Comparison of ENCODE assay signal across 15 cellular contexts in the genomic region with DNA sequence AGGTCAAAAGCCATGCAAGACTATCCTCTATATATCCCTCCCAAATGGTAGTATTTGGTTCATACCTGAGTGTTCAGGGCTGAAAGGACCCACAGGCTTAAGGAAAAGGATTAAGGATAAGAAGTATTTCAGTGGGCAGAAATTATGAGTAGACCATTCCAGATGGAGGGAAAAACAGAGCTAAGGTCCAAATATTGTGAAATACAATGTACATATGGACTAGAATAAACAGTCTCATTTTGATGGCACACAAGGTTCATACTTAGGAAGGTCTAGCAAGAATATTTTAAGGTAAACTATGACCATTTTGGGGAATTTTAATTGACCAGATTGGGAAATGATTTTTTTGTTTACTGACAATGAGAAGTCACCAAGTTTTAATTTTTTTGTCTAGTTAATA.
DNase-seq lines count a peak whose midpoint lies in the region; ATAC-seq and TF ChIP-seq lines count a peak whose summit lies in the region.
"Had no signal": no experiment of that assay in that cellular context is flagged by ENCODE, and none has a peak within 500 bp of the region (broad histone marks: within the 10 kb centered on the region; RNA-seq: fewer than 3 reads in every experiment).

No MANE protein-coding gene starts in this region.

- H3K4me3 ChIP-seq in GM23338 = no peak overlapping the region
- H3K4me3 ChIP-seq: BLaER1, HAP-1, K562 had no signal

- H3K4me1 ChIP-seq in GM23338 (ENCODE audit: insufficient read depth) = peaks cover 59% of the 10 kb centered on the region
- H3K4me1 ChIP-seq: BLaER1 had no signal

- no peak overlapping the region for H2AFZ ChIP-seq in GM23338

- no peak for DNase-seq in Calu3
- no peak for DNase-seq in GM23338 (ENCODE audit: low spot score)
- DNase-seq in NCI-H446 treated with DMSO at 0.1 percent for 48 hours (lab: John Stamatoyannopoulos, UW) = peak; percentile 60
- DNase-seq in fibroblast of peridontal ligament (ENCODE audit: extremely low read depth) = peak; percentile 43
- DNase-seq in GM19240 (ENCODE audit: insufficient read length, low spot score) = no peak
- DNase-seq in MV-4-11 (lab: John Stamatoyannopoulos, UW) = no peak
- DNase-seq in D341Med (ENCODE audit: low spot score) = no peak
- DNase-seq: 8988T; CD4-positive, alpha-beta memory T cell; DMS153; GF-D8 had no signal

- H3K9me3 Mint-ChIP-seq in Calu3 (ENCODE audit: low read depth, unreplicated experiment) (no peaks in the 10 kb centered on the region), GM23338 (no peaks in the 10 kb centered on the region)

- CTCF ChIA-PET in Calu3 (lab: Charles Lee) = no interaction called here

- H3K4me1 Mint-ChIP-seq in Calu3 (ENCODE audit: low read depth, unreplicated experiment) (peaks cover 18% of the 10 kb centered on the region), GM23338 (peaks cover 39% of the 10 kb centered on the region)
- H3K4me1 Mint-ChIP-seq: CD14-positive monocyte; CD4-positive, alpha-beta memory T cell had no signal

- no peaks in the 10 kb centered on the region for H3K27me3 ChIP-seq in GM23338 (ENCODE audit: insufficient read depth)
- H3K27me3 ChIP-seq: BLaER1 had no signal

- TF ChIP-seq CTCF in Calu3 (IDR thresholded peaks at IDR 0.05; ENCODE audit: unreplicated experiment) = no peak
- no peak for TF ChIP-seq CTCF in GM23338 (conservative IDR thresholded peaks at IDR 0.05; ENCODE audit: low read depth in 2 of 2)

- intact Hi-C loops in Calu3 (cut with micrococcal nuclease; ENCODE audit: unreplicated experiment) = no loop called here

- H3K36me3 Mint-ChIP-seq in Calu3 (ENCODE audit: insufficient read depth, unreplicated experiment) (peaks cover 6% of the 10 kb centered on the region), GM23338 (ENCODE audit: low read depth) (no peaks in the 10 kb centered on the region; the same call in 2 of the 3 replicates)
- H3K36me3 Mint-ChIP-seq: CD14-positive monocyte; CD4-positive, alpha-beta memory T cell had no signal

- H3K27me3 Mint-ChIP-seq in Calu3 (ENCODE audit: unreplicated experiment) (no peaks in the 10 kb centered on the region), GM23338 (ENCODE audit: insufficient read depth, low read depth, poor library complexity) (no peaks in the 10 kb centered on the region)
- H3K27me3 Mint-ChIP-seq: CD4-positive, alpha-beta memory T cell had no signal

- H3K9me2 ChIP-seq in GM23338 (ENCODE audit: insufficient read depth) = no peaks in the 10 kb centered on the region

- no peaks in the 10 kb centered on the region for H4K20me1 ChIP-seq in GM23338 (replicated peaks; ENCODE audit: insufficient read depth)
- H4K20me1 ChIP-seq: BLaER1 had no signal

- no peaks in the 10 kb centered on the region for H3F3A ChIP-seq in GM23338 (replicated peaks; ENCODE audit: low read depth)

- no TSS peak for BruUV-seq in Calu3 (replicated peaks; lab: Mats Ljungman, UMichigan)

- H3K4me2 ChIP-seq in GM23338 = no peak overlapping the region
- H3K4me2 ChIP-seq: BLaER1 had no signal

- no peak overlapping the region for H3K27ac ChIP-seq in GM23338 (ENCODE audit: low read depth)
- H3K27ac ChIP-seq: BLaER1 had no signal

- no peak overlapping the region for H3K4me3 Mint-ChIP-seq in Calu3 (ENCODE audit: low read depth, unreplicated experiment)
- no peak overlapping the region for H3K4me3 Mint-ChIP-seq in GM23338
- H3K4me3 Mint-ChIP-seq: CD14-positive monocyte; CD4-positive, alpha-beta memory T cell had no signal

- H3K27ac Mint-ChIP-seq in Calu3 (ENCODE audit: unreplicated experiment) (peak overlapping the region; percentile 23), GM23338 (0 out of 2 replicates have a peak overlapping the region, but pooled peaks have one; percentile 28)
- H3K27ac Mint-ChIP-seq: CD14-positive monocyte; CD4-positive, alpha-beta memory T cell had no signal

- no peak for ATAC-seq in GM23338
- ATAC-seq: K562 had no signal

- H3K79me2 ChIP-seq in GM23338 (replicated peaks; ENCODE audit: insufficient read depth) = no peaks in the 10 kb centered on the region

- no peaks in the 10 kb centered on the region for H3K36me3 ChIP-seq in GM23338 (ENCODE audit: insufficient read depth)
- H3K36me3 ChIP-seq: BLaER1, HAP-1 had no signal

TF ChIP-seq in GM23338, 12 proteins besides CTCF, POLR2A, EP300 and RAD21 (continues in another document):
- TF ChIP-seq ZNF331 (CRISPR knock-in tag; IDR thresholded peaks at IDR 0.05; ENCODE audit: low read depth) = no peak
- TF ChIP-seq JUNB (IDR thresholded peaks at IDR 0.05; ENCODE audit: unreplicated experiment) = no peak
- TF ChIP-seq REST (IDR thresholded peaks at IDR 0.05; ENCODE audit: unreplicated experiment) = no peak
- TF ChIP-seq ZNF114 (CRISPR knock-in tag; IDR thresholded peaks at IDR 0.05) = no peak
- TF ChIP-seq CREB1 (CRISPR knock-in tag; IDR thresholded peaks at IDR 0.05; ENCODE audit: low read depth) = no peak
- no peak for TF ChIP-seq EZH2 (IDR thresholded peaks at IDR 0.05; ENCODE audit: low read depth, unreplicated experiment)
- TF ChIP-seq STAT1 (IDR thresholded peaks at IDR 0.05; ENCODE audit: unreplicated experiment) = no peak

Comparison
In these comparisons a context has a peak if more than half of its experiments do, and no peak if none do; other contexts are left out.
1. DNase-seq: peak in NCI-H446 treated with DMSO at 0.1 percent for 48 hours (single experiment) and fibroblast of peridontal ligament (single experiment); none in Calu3 (single experiment), GM23338 (single experiment), GM19240 (single experiment), MV-4-11 (single experiment) and D341Med (single experiment).